In the genomic region with DNA sequence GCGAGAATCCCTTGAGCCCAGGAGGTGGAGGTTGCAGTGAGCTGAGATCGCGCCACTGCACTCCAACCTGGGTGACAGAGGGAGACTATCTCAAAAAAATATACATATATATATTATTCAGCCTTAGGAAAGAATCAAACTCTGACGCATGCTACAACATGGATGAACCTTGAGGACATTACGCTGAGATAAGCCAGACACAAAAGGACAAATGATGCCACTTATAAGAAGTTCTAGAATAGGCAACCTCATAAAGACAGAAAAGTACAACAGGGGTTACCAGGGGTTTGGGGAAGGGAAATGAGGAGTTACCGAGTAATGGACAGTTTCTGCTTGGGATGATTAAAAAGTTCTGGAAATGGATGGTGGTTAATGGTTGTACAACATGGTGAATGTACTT, we compare ENCODE assay signal across 7 cellular contexts. TPM values are rescaled to one million over a fixed set of nuclear protein-coding genes. Genes with fewer than 3 reads are reported as not detected.
DNase-seq lines count a peak whose midpoint lies in the region; ATAC-seq and TF ChIP-seq lines count a peak whose summit lies in the region.

No MANE protein-coding gene starts in this region.

- H3K9me3 ChIP-seq in iPS-18a (ENCODE audit: control insufficient read depth, low read depth, low read length) = no peaks in the 10 kb centered on the region

- H3K36me3 Mint-ChIP-seq in HFFc6 (ENCODE audit: low read depth) = peaks cover 25% of the 10 kb centered on the region
- peaks cover 51% of the 10 kb centered on the region for H3K36me3 Mint-ChIP-seq in activated T-helper 17 cell treated with anti-CD3 and anti-CD28 coated beads, Interleukin-2, amount 50 U/mL, for 72 hours (ENCODE audit: low read depth)

- peak overlapping the region; percentile 86 for H3K27ac ChIP-seq in iPS-18a (ENCODE audit: low read length)

- H3K4me3 Mint-ChIP-seq in HFFc6 = peak overlapping the region; percentile 91
- peak overlapping the region; percentile 96 for H3K4me3 Mint-ChIP-seq in activated T-helper 17 cell treated with anti-CD3 and anti-CD28 coated beads, Interleukin-2, amount 50 U/mL, for 72 hours
- H3K4me3 Mint-ChIP-seq in stimulated activated naive CD8-positive, alpha-beta T cell treated with anti-CD3 and anti-CD28 coated beads, Interleukin-15, amount 100 ng/mL, for 72 hours = peak overlapping the region; percentile 93 to 96

- H3K4me3 ChIP-seq in iPS-18a (ENCODE audit: low read length) = peak overlapping the region; percentile 94

- H3K4me1 ChIP-seq in iPS-18a (ENCODE audit: control insufficient read depth, low read depth, low read length) = peaks cover 26% of the 10 kb centered on the region

- no peak for TF ChIP-seq CTCF in HFFc6 (IDR thresholded peaks at IDR 0.05)

- no peaks in the 10 kb centered on the region; the same call in none of the 2 replicates for H3K27me3 Mint-ChIP-seq in HFFc6 (ENCODE audit: insufficient read depth)
- no peaks in the 10 kb centered on the region for H3K27me3 Mint-ChIP-seq in activated T-helper 17 cell treated with anti-CD3 and anti-CD28 coated beads, Interleukin-2, amount 50 U/mL, for 72 hours
- H3K27me3 Mint-ChIP-seq in stimulated activated naive CD8-positive, alpha-beta T cell treated with anti-CD3 and anti-CD28 coated beads, Interleukin-15, amount 100 ng/mL, for 72 hours = no peaks in the 10 kb centered on the region

- H3K9ac ChIP-seq in iPS-18a (ENCODE audit: low read length) = peak overlapping the region; percentile 85

- H3K9me3 Mint-ChIP-seq in HFFc6 = no peaks in the 10 kb centered on the region
- no peaks in the 10 kb centered on the region for H3K9me3 Mint-ChIP-seq in activated T-helper 17 cell treated with anti-CD3 and anti-CD28 coated beads, Interleukin-2, amount 50 U/mL, for 72 hours
- no peaks in the 10 kb centered on the region for H3K9me3 Mint-ChIP-seq in stimulated activated naive CD8-positive, alpha-beta T cell treated with anti-CD3 and anti-CD28 coated beads, Interleukin-15, amount 100 ng/mL, for 72 hours

- peaks cover 38% of the 10 kb centered on the region for H3K4me1 Mint-ChIP-seq in HFFc6 (ENCODE audit: low read depth)
- peaks cover 15% of the 10 kb centered on the region for H3K4me1 Mint-ChIP-seq in activated T-helper 17 cell treated with anti-CD3 and anti-CD28 coated beads, Interleukin-2, amount 50 U/mL, for 72 hours
- peaks cover 35% of the 10 kb centered on the region for H3K4me1 Mint-ChIP-seq in stimulated activated naive CD8-positive, alpha-beta T cell treated with anti-CD3 and anti-CD28 coated beads, Interleukin-15, amount 100 ng/mL, for 72 hours

- no peaks in the 10 kb centered on the region for H3K27me3 ChIP-seq in iPS-18a (ENCODE audit: control insufficient read depth, insufficient read depth, low read length)

- ATAC-seq in activated T-helper 17 cell treated with anti-CD3 and anti-CD28 coated beads, Interleukin-2, amount 50 U/mL, for 72 hours (replicated peaks) = no peak
- no peak for ATAC-seq in stimulated activated naive CD8-positive, alpha-beta T cell treated with anti-CD3 and anti-CD28 coated beads, Interleukin-15, amount 100 ng/mL, for 72 hours

- DNase-seq in HFFc6 (no peak), SW 1271 (lab: John Stamatoyannopoulos, UW) (no peak), UCSD-AML1 (lab: John Stamatoyannopoulos, UW; ENCODE audit: unreplicated experiment) (no peak), pons (ENCODE audit: low spot score) (no peak)
- no peak for DNase-seq in stimulated activated naive CD8-positive, alpha-beta T cell treated with anti-CD3 and anti-CD28 coated beads, Interleukin-15, amount 100 ng/mL, for 72 hours

- peaks cover 41% of the 10 kb centered on the region for H3K36me3 ChIP-seq in iPS-18a (ENCODE audit: control insufficient read depth, low read depth, low read length)

- peak overlapping the region; percentile 79 for H3K27ac Mint-ChIP-seq in HFFc6
- peak overlapping the region; percentile 95 for H3K27ac Mint-ChIP-seq in activated T-helper 17 cell treated with anti-CD3 and anti-CD28 coated beads, Interleukin-2, amount 50 U/mL, for 72 hours
- H3K27ac Mint-ChIP-seq in stimulated activated naive CD8-positive, alpha-beta T cell treated with anti-CD3 and anti-CD28 coated beads, Interleukin-15, amount 100 ng/mL, for 72 hours = peak overlapping the region; percentile 91 to 97

RNA-seq across cellular contexts. Expression of gene PDHB, which starts 0.7 kb away (rescaled TPM):
- total RNA-seq in HFFc6 (2021; fragmentation: NEBNext Ultra II Directional; extraction: Animal tissue kit (Norgen Biotek cat#: 25700)) = 10 to 100 TPM; 85.6 to 95.7 (median 92.3) TPM
- 10 to 100 TPM; 37.1 to 66.6 TPM for total RNA-seq in activated T-helper 17 cell treated with anti-CD3 and anti-CD28 coated beads, Interleukin-2, amount 50 U/mL, for 72 hours

RNA-seq across cellular contexts. Expression of gene KCTD6, which starts 59.0 kb away (rescaled TPM):
- 1 to 10 TPM; 6.4 to 9.6 (median 7.4) TPM for total RNA-seq in HFFc6 (2021; fragmentation: NEBNext Ultra II Directional; extraction: Animal tissue kit (Norgen Biotek cat#: 25700))
- total RNA-seq in activated T-helper 17 cell treated with anti-CD3 and anti-CD28 coated beads, Interleukin-2, amount 50 U/mL, for 72 hours = 1 to 10 TPM; 4.9 to 5.2 TPM
